In genomic region chr7:6589829-6590644, GRCh38 we compare ENCODE assay signal across 8 cellular contexts. TPM values are rescaled to one million over a fixed set of nuclear protein-coding genes. Genes with fewer than 3 reads are reported as not detected.
DNase-seq lines count a peak whose midpoint lies in the region; TF ChIP-seq lines count a peak whose summit lies in the region.

Gene INTS15 (plus strand): TSS chr7:6590021. CDS start chr7:6590284, 263 bp downstream.

- no peaks in the 10 kb centered on the region for H3K9me3 Mint-ChIP-seq in activated naive CD4-positive, alpha-beta T cell treated with anti-CD3 and anti-CD28 coated beads for 36 hours

- H4K20me1 ChIP-seq in GM23248 (ENCODE audit: insufficient read depth) (no peaks in the 10 kb centered on the region), Karpas-422 (ENCODE audit: insufficient read depth, low read depth, low read length) (no peaks in the 10 kb centered on the region; the same call in 1 of the 2 replicates), osteoblast (ENCODE audit: insufficient read depth, low read length) (no peaks in the 10 kb centered on the region)

- no peaks in the 10 kb centered on the region for H3K27me3 Mint-ChIP-seq in activated naive CD4-positive, alpha-beta T cell treated with anti-CD3 and anti-CD28 coated beads for 36 hours (ENCODE audit: low read depth)

- H3K36me3 ChIP-seq in GM23248 (ENCODE audit: low read depth) (peaks cover 8% of the 10 kb centered on the region; the same call in 1 of the 2 replicates), Karpas-422 (ENCODE audit: insufficient read depth, low read length) (peaks cover 17% of the 10 kb centered on the region; the same call in 1 of the 2 replicates), osteoblast (ENCODE audit: insufficient read depth, low read length) (peaks cover 26% of the 10 kb centered on the region), testis (ENCODE audit: low read depth, missing control alignments) (no peaks in the 10 kb centered on the region)

- H2AFZ ChIP-seq in GM23248: peak within 1 kb of the TSS; percentile 80
- H2AFZ ChIP-seq in Karpas-422 (ENCODE audit: low read length): peak within 1 kb of the TSS; percentile 64; the same call in 1 of the 2 replicates
- H2AFZ ChIP-seq in osteoblast (ENCODE audit: low read length): peak within 1 kb of the TSS; percentile 89

- H3K4me2 ChIP-seq in GM23248 (ENCODE audit: unreplicated experiment) (peak within 1 kb of the TSS; percentile 91), Karpas-422 (ENCODE audit: low read depth, low read length, poor library complexity, severe bottlenecking) (peak within 1 kb of the TSS; percentile 84), osteoblast (ENCODE audit: insufficient read depth, low read length) (peak within 1 kb of the TSS; percentile 93)

- H3K36me3 Mint-ChIP-seq in activated naive CD4-positive, alpha-beta T cell treated with anti-CD3 and anti-CD28 coated beads for 36 hours (ENCODE audit: low read depth): peaks cover 31% of the 10 kb centered on the region

- H3K27ac ChIP-seq in GM23248 (peak within 1 kb of the TSS; percentile 38), Karpas-422 (ENCODE audit: low read length) (peak within 1 kb of the TSS; percentile 53; the same call in 1 of the 2 replicates), osteoblast (ENCODE audit: low read depth, low read length) (peak within 1 kb of the TSS; percentile 32), testis (peak within 1 kb of the TSS; percentile 39 to 82)

- 0 to 1% methylated on average over 47 to 78 of the region's 107 CpGs for WGBS in GM23248 (ENCODE audit: low coverage in 1 of 2, low lambda C conversion rate in 2 of 2, missing lambda C conversion rate in 2 of 2), 2 experiments
- WGBS in testis, 2 donors: 0 to 1% methylated on average over 25 to 46 of the region's 107 CpGs

- peak; percentile 97 for DNase-seq in GM03348 (ENCODE audit: low spot score)
- peak; percentile 91 for DNase-seq in GM23248
- DNase-seq in Karpas-422: peak; percentile 93
- peak; percentile 69 for DNase-seq in SK-N-DZ (ENCODE audit: low spot score)
- peak; percentile 77 for DNase-seq in activated naive CD4-positive, alpha-beta T cell treated with anti-CD3 and anti-CD28 coated beads for 36 hours
- DNase-seq in globus pallidus (ENCODE audit: low spot score): peak; percentile 64
- peak; percentile 99 for DNase-seq in osteoblast (ENCODE audit: insufficient read length, low spot score, missing footprints)
- peak; percentile 80 for DNase-seq in testis

- intact Hi-C loops in activated naive CD4-positive, alpha-beta T cell treated with anti-CD3 and anti-CD28 coated beads for 36 hours (cut with micrococcal nuclease): loop anchor here (1.0 to 5.0 kb wide), 5 partner anchors 13 to 733 kb away; partner anchors contain the start of genes ZDHHC4, ZNF12 and ZNF316
- intact Hi-C loops in testis (cut with DNase I; ENCODE audit: low total_unique reads): no loop called here

- H3K27me3 ChIP-seq in GM23248 (replicated peaks; ENCODE audit: insufficient read depth) (no peaks in the 10 kb centered on the region), Karpas-422 (ENCODE audit: low read length) (no peaks in the 10 kb centered on the region), osteoblast (ENCODE audit: insufficient read depth, low read length) (no peaks in the 10 kb centered on the region), testis (no peaks in the 10 kb centered on the region)

- H3K4me1 ChIP-seq in GM23248 (ENCODE audit: insufficient read depth) (peaks cover 7% of the 10 kb centered on the region; the same call in 1 of the 2 replicates), Karpas-422 (ENCODE audit: low read length) (peaks cover 17% of the 10 kb centered on the region), osteoblast (ENCODE audit: insufficient read depth, low read length) (peaks cover 5% of the 10 kb centered on the region), testis (peaks cover 10% of the 10 kb centered on the region)

- peak within 1 kb of the TSS; percentile 83 for H3K4me3 Mint-ChIP-seq in activated naive CD4-positive, alpha-beta T cell treated with anti-CD3 and anti-CD28 coated beads for 36 hours

- TF ChIP-seq CTCF in osteoblast (IDR thresholded peaks at IDR 0.05; ENCODE audit: extremely low read depth, low read depth, low read length): peak; percentile 49
- peak; percentile 85 to 99 (median 92) for TF ChIP-seq CTCF in testis (IDR thresholded peaks at IDR 0.05)

- H3K79me2 ChIP-seq in GM23248 (ENCODE audit: insufficient read depth) (peaks cover 23% of the 10 kb centered on the region), Karpas-422 (ENCODE audit: low read length) (peaks cover 18% of the 10 kb centered on the region), osteoblast (ENCODE audit: insufficient read depth, low read length) (peaks cover 14% of the 10 kb centered on the region)

- H3K4me1 Mint-ChIP-seq in activated naive CD4-positive, alpha-beta T cell treated with anti-CD3 and anti-CD28 coated beads for 36 hours (ENCODE audit: low read depth): peaks cover 22% of the 10 kb centered on the region

- in situ Hi-C loops in GM23248 (cut with MboI): loop anchor here (5.0 to 25.0 kb wide), 2 partner anchors 52 to 347 kb away; no protein-coding TSS in a partner anchor

- H3F3A ChIP-seq in GM23248 (ENCODE audit: insufficient read depth): peaks cover 6% of the 10 kb centered on the region

- peak within 1 kb of the TSS; percentile 84 for H3K4me3 ChIP-seq in GM23248
- peak within 1 kb of the TSS; percentile 81 for H3K4me3 ChIP-seq in Karpas-422 (ENCODE audit: low read length)
- peak within 1 kb of the TSS; percentile 94 for H3K4me3 ChIP-seq in osteoblast (ENCODE audit: insufficient read depth, low read length)
- H3K4me3 ChIP-seq in testis: peak within 1 kb of the TSS; percentile 77 to 91

- H3K9me2 ChIP-seq in GM23248 (ENCODE audit: insufficient read depth) (no peaks in the 10 kb centered on the region), Karpas-422 (replicated peaks; ENCODE audit: insufficient read depth, low read length) (no peaks in the 10 kb centered on the region)

- H3K9me3 ChIP-seq in GM23248 (ENCODE audit: low read depth) (no peaks in the 10 kb centered on the region), Karpas-422 (ENCODE audit: low read length) (no peaks in the 10 kb centered on the region), osteoblast (ENCODE audit: low read depth, low read length) (no peaks in the 10 kb centered on the region), testis (no peaks in the 10 kb centered on the region)

- TF ChIP-seq POLR2A in testis (IDR thresholded peaks at IDR 0.05): no peak

- H3K9ac ChIP-seq in GM23248 (peak within 1 kb of the TSS; percentile 80), Karpas-422 (ENCODE audit: low read length) (peak within 1 kb of the TSS; percentile 95)

- CTCF ChIA-PET in activated naive CD4-positive, alpha-beta T cell treated with anti-CD3 and anti-CD28 coated beads for 36 hours (lab: Charles Lee): interaction anchor here (0.6 to 3.0 kb wide), 10 partner anchors 9 to 734 kb away, joined by 3 to 9 read pairs (median 4); partner anchors contain the start of gene ZDHHC4

- peak within 1 kb of the TSS; percentile 77 for H3K27ac Mint-ChIP-seq in activated naive CD4-positive, alpha-beta T cell treated with anti-CD3 and anti-CD28 coated beads for 36 hours

RNA-seq across cellular contexts. Expression of gene INTS15, which starts in this region (rescaled TPM):
- 14.4 and 17.9 TPM in 2 replicates for total RNA-seq in GM23248 (2014; rRNA removed; shearing (Covaris generic))
- polyA plus RNA-seq in GM23248 (2016; fragmentation: Nextera tagmentation; extraction: Ambion mirVana) (11.1 and 11.3 TPM in 2 replicates), testis (ENCODE audit: insufficient read depth, low read depth, low replicate concordance) (23.6 TPM)
- 14.0 and 35.2 TPM in 2 replicates for total RNA-seq in Karpas-422 (2014; rRNA removed; shearing (Covaris generic); ENCODE audit: low replicate concordance)
- polyA plus RNA-seq in SK-N-DZ (2014; cell fraction: cytosol; rRNA removed): 24.2 and 27.5 TPM in 2 replicates
- polyA plus RNA-seq in SK-N-DZ (2014; cell fraction: nucleus; rRNA removed): 20.3 and 36.4 TPM in 2 replicates
- total RNA-seq in activated naive CD4-positive, alpha-beta T cell treated with anti-CD3 and anti-CD28 coated beads for 36 hours: 10 to 100 TPM; 24.9 to 27.5 TPM
- total RNA-seq in osteoblast (11.9 and 13.0 TPM in 2 replicates), testis (10 to 100 TPM; 31.5 to 41.5 TPM)

Comparison
In these comparisons a context has a peak if more than half of its experiments do, and no peak if none do; other contexts are left out.
1. Peak in every context shown above with its lines: DNase-seq, H3K4me3 ChIP-seq and H3K27ac ChIP-seq.